ENCODE assay signal across 7 cellular contexts in genomic region chr2:111812970-111813622, GRCh38.
DNase-seq lines count a peak whose midpoint lies in the region; ATAC-seq and TF ChIP-seq lines count a peak whose summit lies in the region.
"Not testable (repeated sequence)": the region's sequence is repeated elsewhere in the genome, so short reads cannot be mapped to it uniquely, and the experiment has no call there.

No MANE protein-coding gene starts in this region.

- not testable (repeated sequence) for H2BK120ac ChIP-seq in IMR-90 (ENCODE audit: low read depth, low read length)

- not testable (repeated sequence) for H3K9me1 ChIP-seq in IMR-90 (ENCODE audit: insufficient read depth, low read length)

- not testable (repeated sequence) for H3K27me3 Mint-ChIP-seq in Calu3 (ENCODE audit: unreplicated experiment)

- not testable (repeated sequence) for H2BK5ac ChIP-seq in IMR-90 (ENCODE audit: low read depth, low read length, poor library complexity, severe bottlenecking)

- H3K4me3 Mint-ChIP-seq in Calu3 (ENCODE audit: low read depth, unreplicated experiment) = not testable (repeated sequence)

- H2BK20ac ChIP-seq in IMR-90 (ENCODE audit: low read depth, low read length) = not testable (repeated sequence)

- H3K79me1 ChIP-seq in IMR-90 (ENCODE audit: low read depth in 1 of 2, low read length in 2 of 2) = not testable (repeated sequence)

- not testable (repeated sequence) for H3K23ac ChIP-seq in IMR-90 (ENCODE audit: low read depth, low read length)

- H4K91ac ChIP-seq in IMR-90 (ENCODE audit: insufficient read depth, low read depth, low read length) = not testable (repeated sequence)

- not testable (repeated sequence) for H3K56ac ChIP-seq in IMR-90 (ENCODE audit: extremely low read depth, insufficient read depth, low read length)

- TF ChIP-seq RAD21 in IMR-90 (IDR thresholded peaks at IDR 0.05; ENCODE audit: low read length); SK-N-SH (IDR thresholded peaks at IDR 0.05; ENCODE audit: low read length): not testable (repeated sequence)

- not testable (repeated sequence) for TF ChIP-seq POLR2A in IMR-90 (IDR thresholded peaks at IDR 0.05; ENCODE audit: low read depth, low read length); right lobe of liver (IDR thresholded peaks at IDR 0.05); gastrocnemius medialis (IDR thresholded peaks at IDR 0.05)

- H2AK5ac ChIP-seq in IMR-90 (ENCODE audit: low read depth, low read length) = not testable (repeated sequence)

- DNase-seq in Calu3 = peak; percentile 8
- not testable (repeated sequence) for DNase-seq in IMR-90, SK-N-SH, brain microvascular endothelial cell, foreskin keratinocyte, right lobe of liver, gastrocnemius medialis

- intact Hi-C loops in Calu3 (cut with micrococcal nuclease; ENCODE audit: unreplicated experiment); IMR-90 (cut with micrococcal nuclease); right lobe of liver (cut with DNase I); gastrocnemius medialis (cut with DNase I; ENCODE audit: low total_unique reads): not testable (repeated sequence)

- not testable (repeated sequence) for H3K27ac Mint-ChIP-seq in Calu3 (ENCODE audit: unreplicated experiment)

- TF ChIP-seq CTCF in Calu3 (IDR thresholded peaks at IDR 0.05; ENCODE audit: unreplicated experiment); IMR-90 (conservative IDR thresholded peaks at IDR 0.05; ENCODE audit: low read depth, low read length): not testable (repeated sequence)
- TF ChIP-seq CTCF in SK-N-SH (IDR thresholded peaks at IDR 0.05) (peak; percentile 34), brain microvascular endothelial cell (IDR thresholded peaks at IDR 0.05; ENCODE audit: low read depth, low read length, missing control alignments) (peak; percentile 17), foreskin keratinocyte (conservative IDR thresholded peaks at IDR 0.05) (peak; percentile 60), right lobe of liver (IDR thresholded peaks at IDR 0.05) (peak; percentile 14 to 37 (median 27)), gastrocnemius medialis (IDR thresholded peaks at IDR 0.05 in 4 of 5, conservative IDR thresholded peaks at IDR 0.05 in 1 of 5) (peak in 2 of 5 experiments; percentile 15 to 45)

- H4K20me1 ChIP-seq in IMR-90 (ENCODE audit: insufficient read depth, low read length); SK-N-SH (ENCODE audit: insufficient read depth): not testable (repeated sequence)

- not testable (repeated sequence) for H3K18ac ChIP-seq in IMR-90 (ENCODE audit: low read depth, low read length)

- H3K27ac ChIP-seq in IMR-90 (ENCODE audit: insufficient read depth, low read length); SK-N-SH (ENCODE audit: low read depth in 2 of 2, low read length in 1 of 2); brain microvascular endothelial cell; foreskin keratinocyte; right lobe of liver; gastrocnemius medialis: not testable (repeated sequence)

- not testable (repeated sequence) for H4K5ac ChIP-seq in IMR-90 (ENCODE audit: low read depth, low read length)

- WGBS in IMR-90 (ENCODE audit: extremely low coverage in 2 of 2, insufficient read length in 1 of 2), 2 experiments = no CpG with 5 or more reads among the region's 7 CpGs
- 78% methylated on average over 4 of the region's 7 CpGs for WGBS in SK-N-SH (ENCODE audit: low lambda C conversion rate)
- 67% methylated on average over 1 of the region's 7 CpGs for WGBS in right lobe of liver (ENCODE audit: insufficient coverage, low coverage, low lambda C conversion rate, missing lambda C conversion rate)

- not testable (repeated sequence) for H3K4me3 ChIP-seq in IMR-90 (ENCODE audit: insufficient read depth, low read depth, low read length); SK-N-SH (ENCODE audit: low read depth in 2 of 2, low read length in 1 of 2); brain microvascular endothelial cell (ENCODE audit: low read depth, low read length); right lobe of liver; gastrocnemius medialis

- ATAC-seq in IMR-90 (ENCODE audit: low read depth) (peak; percentile 83), foreskin keratinocyte (peak; percentile 62), right lobe of liver (peak; percentile 82 to 87 (median 87)), gastrocnemius medialis (peak; percentile 44 to 52)

- H2AK9ac ChIP-seq in IMR-90 (replicated peaks; ENCODE audit: low read depth, low read length, poor library complexity) = not testable (repeated sequence)

- H3K36me3 Mint-ChIP-seq in Calu3 (ENCODE audit: insufficient read depth, unreplicated experiment) = not testable (repeated sequence)

- not testable (repeated sequence) for BruUV-seq in Calu3 (replicated peaks; lab: Mats Ljungman, UMichigan); IMR-90 (replicated peaks; lab: Mats Ljungman, UMichigan)

- POLR2A ChIA-PET in IMR-90 (lab: Charles Lee; ENCODE audit: unreplicated experiment); SK-N-SH (lab: Yijun Ruan, JAX): not testable (repeated sequence)

- not testable (repeated sequence) for H3K9me3 Mint-ChIP-seq in Calu3 (ENCODE audit: low read depth, unreplicated experiment)

- not testable (repeated sequence) for H3K4me2 ChIP-seq in IMR-90 (ENCODE audit: low read depth, low read length); SK-N-SH

- dilution Hi-C loops in IMR-90 (cut with HindIII; ENCODE audit: low sequenced_read_pairs, unreplicated experiment) = not testable (repeated sequence)

- not testable (repeated sequence) for H3F3A ChIP-seq in SK-N-SH (replicated peaks; ENCODE audit: insufficient read depth)

- not testable (repeated sequence) for H2BK15ac ChIP-seq in IMR-90 (ENCODE audit: low read depth, low read length)

- not testable (repeated sequence) for H3K4me1 Mint-ChIP-seq in Calu3 (ENCODE audit: low read depth, unreplicated experiment)

- not testable (repeated sequence) for H2AFZ ChIP-seq in IMR-90 (replicated peaks; ENCODE audit: low read length, poor library complexity); SK-N-SH (ENCODE audit: low read depth)

- not testable (repeated sequence) for H3K27me3 ChIP-seq in IMR-90 (ENCODE audit: control insufficient read depth, insufficient read depth, low read length); SK-N-SH (ENCODE audit: insufficient read depth); brain microvascular endothelial cell (replicated peaks); foreskin keratinocyte; right lobe of liver; gastrocnemius medialis

- in situ Hi-C loops in IMR-90 (cut with MboI; ENCODE audit: low sequenced_read_pairs); brain microvascular endothelial cell (cut with HindIII; ENCODE audit: low pct_ligation_motif_present, low sequenced_read_pairs); gastrocnemius medialis (cut with MboI; ENCODE audit: low sequenced_read_pairs in 4 of 4): not testable (repeated sequence)

- not testable (repeated sequence) for H3K4me1 ChIP-seq in IMR-90 (ENCODE audit: control insufficient read depth, insufficient read depth, low read length); SK-N-SH (ENCODE audit: control insufficient read depth in 1 of 2, insufficient read depth in 2 of 2, low read depth in 1 of 2, low read length in 1 of 2); foreskin keratinocyte; right lobe of liver; gastrocnemius medialis

- H4K8ac ChIP-seq in IMR-90 (ENCODE audit: low read depth in 2 of 2, low read length in 2 of 2) = not testable (repeated sequence)

- not testable (repeated sequence) for H3K9me2 ChIP-seq in SK-N-SH

- H3K14ac ChIP-seq in IMR-90 (replicated peaks; ENCODE audit: low read depth, low read length) = not testable (repeated sequence)

- H3K9me3 ChIP-seq in IMR-90 (ENCODE audit: control insufficient read depth, insufficient read depth, low read length); SK-N-SH; right lobe of liver; gastrocnemius medialis: not testable (repeated sequence)

- not testable (repeated sequence) for TF ChIP-seq EP300 in SK-N-SH (IDR thresholded peaks at IDR 0.05; ENCODE audit: borderline replicate concordance in 1 of 2, low read depth in 1 of 2, low read length in 1 of 2)

- not testable (repeated sequence) for H3K36me3 ChIP-seq in IMR-90 (ENCODE audit: control insufficient read depth, insufficient read depth, low read length); SK-N-SH (replicated peaks in 1 of 2; ENCODE audit: control insufficient read depth in 1 of 2, insufficient read depth in 2 of 2, low read length in 1 of 2); brain microvascular endothelial cell (replicated peaks); right lobe of liver; gastrocnemius medialis

- not testable (repeated sequence) for H3K4ac ChIP-seq in IMR-90 (ENCODE audit: low read depth, low read length)

- H3K79me2 ChIP-seq in SK-N-SH (ENCODE audit: insufficient read depth) = not testable (repeated sequence)

- CTCF ChIA-PET in Calu3 (lab: Charles Lee) = interaction anchor here (0.5 kb wide), 1 partner anchor 328 kb away, joined by 4 read pairs; no protein-coding TSS in a partner anchor
- CTCF ChIA-PET in IMR-90 (lab: Yijun Ruan, JAX); SK-N-SH (lab: Yijun Ruan, JAX): not testable (repeated sequence)

- not testable (repeated sequence) for H3K9ac ChIP-seq in IMR-90 (ENCODE audit: low read depth, low read length); SK-N-SH
